Comparison of ENCODE assay signal across 16 cellular contexts in the genomic region with DNA sequence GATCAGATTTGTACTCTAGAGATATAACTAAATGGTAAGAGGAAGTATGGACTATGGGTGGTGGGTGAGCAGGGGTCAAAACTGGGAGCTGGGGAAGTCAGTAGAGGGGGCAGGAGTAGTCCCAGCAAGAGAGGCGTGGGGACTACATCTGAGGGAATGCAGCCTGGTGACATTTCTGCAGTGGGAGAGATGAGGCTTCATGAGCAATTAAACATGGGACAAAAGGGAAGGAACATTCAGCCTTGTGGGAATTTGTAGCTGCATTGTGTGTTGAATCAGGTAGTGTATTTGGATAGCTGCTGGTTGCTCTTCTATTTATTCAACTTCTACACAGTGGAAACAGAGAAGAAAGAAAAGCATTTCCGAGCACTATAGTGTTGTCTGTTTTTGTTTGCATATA. TPM values are rescaled to one million over a fixed set of nuclear protein-coding genes. Genes with fewer than 3 reads are reported as not detected.
DNase-seq lines count a peak whose midpoint lies in the region; ATAC-seq and TF ChIP-seq lines count a peak whose summit lies in the region.
"Had no signal": no experiment of that assay in that cellular context is flagged by ENCODE, and none has a peak within 500 bp of the region (broad histone marks: within the 10 kb centered on the region; RNA-seq: fewer than 3 reads in every experiment).

No MANE protein-coding gene starts in this region.

- CTCF ChIA-PET in MCF 10A (lab: Yijun Ruan, JAX) (interaction anchor here (0.5 to 1.8 kb wide), 3 partner anchors 16 to 1192 kb away, joined by 3 to 7 read pairs (median 3); no protein-coding TSS in a partner anchor), T-cell (lab: Charles Lee) (no interaction called here)

- H3K4me1 Mint-ChIP-seq in MCF 10A (ENCODE audit: insufficient read depth, unreplicated experiment) (peaks cover 23% of the 10 kb centered on the region), T-cell (peaks cover 58 to 72% (median 70%) of the 10 kb centered on the region in 3 donors), type B pancreatic cell (ENCODE audit: unreplicated experiment) (peaks cover 32% of the 10 kb centered on the region)

- ATAC-seq in T-cell (replicated peaks in 1 of 4), result no peak

- peaks cover 3 to 5% of the 10 kb centered on the region in 2 donors for H3K4me1 ChIP-seq in breast epithelium

- peaks cover 48% of the 10 kb centered on the region for H3K36me3 Mint-ChIP-seq in MCF 10A (ENCODE audit: insufficient read depth, unreplicated experiment)
- peaks cover 24% of the 10 kb centered on the region for H3K36me3 Mint-ChIP-seq in T-cell
- peaks cover 27% of the 10 kb centered on the region for H3K36me3 Mint-ChIP-seq in type B pancreatic cell

- no TSS peak for BruUV-seq in MCF 10A (replicated peaks; lab: Mats Ljungman, UMichigan)

- peaks cover 3% of the 10 kb centered on the region for H3K36me3 ChIP-seq in breast epithelium
- H3K36me3 ChIP-seq: prostate gland had no signal

- TF ChIP-seq POLR2A in breast epithelium (IDR thresholded peaks at IDR 0.05), result no peak

- POLR2A ChIA-PET in MCF 10A (lab: Yijun Ruan, JAX), result interaction anchor here (1.0 kb wide), 1 partner anchor 11 kb away, joined by 3 read pairs; no protein-coding TSS in a partner anchor
- POLR2A ChIA-PET in T-cell (lab: Charles Lee), result interaction anchor here (0.5 to 0.6 kb wide), 3 partner anchors 13 to 1846 kb away, joined by 4 to 5 read pairs (median 4); no protein-coding TSS in a partner anchor

- no peaks in the 10 kb centered on the region for H3K27me3 ChIP-seq in breast epithelium

- H3K4me3 Mint-ChIP-seq in MCF 10A (ENCODE audit: unreplicated experiment) (peak overlapping the region; percentile 13), T-cell (peak overlapping the region in 1 of 3 donors; percentile 97), type B pancreatic cell (peak overlapping the region; percentile 70)

- H3K27ac ChIP-seq in breast epithelium (no peak overlapping the region), epithelial cell of prostate (peak overlapping the region; percentile 91)
- H3K27ac ChIP-seq: prostate gland had no signal

- no peaks in the 10 kb centered on the region for H3K9me3 ChIP-seq in breast epithelium
- H3K9me3 ChIP-seq: prostate gland had no signal

- TF ChIP-seq CTCF in MCF 10A (IDR thresholded peaks at IDR 0.05; ENCODE audit: unreplicated experiment) (no peak), breast epithelium (IDR thresholded peaks at IDR 0.05) (no peak), type B pancreatic cell (conservative IDR thresholded peaks at IDR 0.05) (no peak)

- intact Hi-C loops in MCF 10A (cut with micrococcal nuclease), result no loop called here
- intact Hi-C loops in breast epithelium (cut with DNase I; ENCODE audit: low total_unique reads), result no loop called here

- no peaks in the 10 kb centered on the region for H3K9me3 Mint-ChIP-seq in MCF 10A (ENCODE audit: unreplicated experiment)
- H3K9me3 Mint-ChIP-seq in T-cell, result no peaks in the 10 kb centered on the region
- no peaks in the 10 kb centered on the region for H3K9me3 Mint-ChIP-seq in type B pancreatic cell

- peak overlapping the region; percentile 5 for H3K27ac Mint-ChIP-seq in MCF 10A (ENCODE audit: low read depth, unreplicated experiment)
- H3K27ac Mint-ChIP-seq in T-cell, result peak overlapping the region; percentile 74 to 77
- H3K27ac Mint-ChIP-seq in type B pancreatic cell, result peak overlapping the region; percentile 88

- DNase-seq in MCF 10A (ENCODE audit: unreplicated experiment), result no peak
- no peak for DNase-seq in breast epithelium (ENCODE audit: low spot score in 2 of 2)
- no peak for DNase-seq in T-cell
- DNase-seq in epithelial cell of prostate (ENCODE audit: low read depth, low spot score), result no peak
- DNase-seq in type B pancreatic cell (ENCODE audit: extremely low spot score, unreplicated experiment), result no peak
- DNase-seq in RKO (ENCODE audit: low spot score), result no peak
- DNase-seq in hepatic stellate cell (ENCODE audit: low spot score), result no peak
- no peak for DNase-seq in SK-N-DZ (ENCODE audit: low spot score)
- DNase-seq: activated CD4-positive, alpha-beta T cell treated with anti-CD3 and anti-CD28 coated beads, Interleukin-2, amount 50 U/mL, for 1 hour; activated effector memory CD4-positive, alpha-beta T cell treated with anti-CD3 and anti-CD28 coated beads, Interleukin-2, amount 50 U/mL, for 16 hours; hippocampal formation; NCI-H1105 treated with DMSO at 0.1 percent for 48 hours; NK-92 treated with Interleukin-12 subunit alpha and Interleukin-12 subunit beta, amount 100 ng/mL, for 24 hours; SHP77; T-helper 9 cell had no signal

- H3K27me3 Mint-ChIP-seq in MCF 10A (ENCODE audit: insufficient read depth, unreplicated experiment), result no peaks in the 10 kb centered on the region
- H3K27me3 Mint-ChIP-seq in T-cell, result no peaks in the 10 kb centered on the region
- no peaks in the 10 kb centered on the region for H3K27me3 Mint-ChIP-seq in type B pancreatic cell

- no peak overlapping the region for H3K4me3 ChIP-seq in breast epithelium
- H3K4me3 ChIP-seq: prostate gland had no signal

RNA-seq across cellular contexts. Expression of gene CNOT11, which starts 3.6 kb away (rescaled TPM):
- total RNA-seq in MCF 10A (2022), result 33.4 and 38.5 TPM in 2 replicates
- total RNA-seq in breast epithelium, result 10 to 100 TPM; 19.2 to 33.1 (median 23.9) TPM
- total RNA-seq in T-cell, result 10 to 100 TPM; 45.8 to 52.5 (median 50.7) TPM
- 64.5 and 69.6 TPM in 2 replicates for total RNA-seq in type B pancreatic cell (ENCODE audit: low replicate concordance)
- 48.7 and 52.4 TPM in 2 replicates for polyA plus RNA-seq in SK-N-DZ (2014; cell fraction: cytosol; rRNA removed)
- 85.5 and 88.8 TPM in 2 replicates for polyA plus RNA-seq in SK-N-DZ (2014; cell fraction: nucleus; rRNA removed)

RNA-seq across cellular contexts. Expression of gene RNF149, which starts 52.2 kb away (rescaled TPM):
- total RNA-seq in MCF 10A (2022), result 34.7 and 34.8 TPM in 2 replicates
- total RNA-seq in breast epithelium, result 100 to 1,000 TPM in 1 of 3 donors, 10 to 100 TPM in 2; 65.6 to 101 (median 75.4) TPM
- total RNA-seq in T-cell, result 100 to 1,000 TPM; 114 to 139 (median 123) TPM
- 47.0 and 57.3 TPM in 2 replicates for total RNA-seq in type B pancreatic cell (ENCODE audit: low replicate concordance)
- polyA plus RNA-seq in SK-N-DZ (2014; cell fraction: cytosol; rRNA removed), result 23.7 and 30.9 TPM in 2 replicates
- 36.7 and 50.3 TPM in 2 replicates for polyA plus RNA-seq in SK-N-DZ (2014; cell fraction: nucleus; rRNA removed)

Comparison
In these comparisons a context has a peak if more than half of its experiments do, and no peak if none do; other contexts are left out.
1. H3K27ac Mint-ChIP-seq: peak in every context shown above with its lines; median percentile 88 in type B pancreatic cell; 76 in T-cell; 5 in MCF 10A.